Comparison of ENCODE assay signal across 1 cellular context in the genomic region with DNA sequence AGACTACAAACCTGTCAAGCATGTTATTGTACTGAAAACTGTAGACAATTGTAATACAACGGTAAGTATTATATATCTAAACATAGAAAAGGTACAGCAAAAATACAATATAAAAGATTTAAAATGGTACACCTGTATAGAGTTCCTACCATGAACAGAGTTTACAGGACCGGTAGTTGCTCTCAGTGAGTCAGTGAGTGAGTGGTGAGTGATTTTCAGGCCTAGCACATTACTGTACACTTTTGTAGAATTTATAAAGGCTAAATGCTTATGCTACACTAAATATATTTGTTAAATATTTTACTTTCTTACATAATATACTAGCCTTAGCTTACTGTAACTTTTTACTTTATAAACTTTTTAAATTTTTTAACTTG.
TF ChIP-seq lines count a peak whose summit lies in the region.

No MANE protein-coding gene starts in this region.

TF ChIP-seq in Ishikawa, 13 proteins besides CTCF, POLR2A, EP300 and RAD21 (continued from another document):
- TF ChIP-seq, protein P1, sequence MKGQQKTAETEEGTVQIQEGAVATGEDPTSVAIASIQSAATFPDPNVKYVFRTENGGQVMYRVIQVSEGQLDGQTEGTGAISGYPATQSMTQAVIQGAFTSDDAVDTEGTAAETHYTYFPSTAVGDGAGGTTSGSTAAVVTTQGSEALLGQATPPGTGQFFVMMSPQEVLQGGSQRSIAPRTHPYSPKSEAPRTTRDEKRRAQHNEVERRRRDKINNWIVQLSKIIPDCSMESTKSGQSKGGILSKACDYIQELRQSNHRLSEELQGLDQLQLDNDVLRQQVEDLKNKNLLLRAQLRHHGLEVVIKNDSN (IDR thresholded peaks at IDR 0.05) = no peak
- no peak for TF ChIP-seq YY1 (IDR thresholded peaks at IDR 0.05; ENCODE audit: low read depth)
- TF ChIP-seq ZBTB7A (IDR thresholded peaks at IDR 0.05; ENCODE audit: low read depth) = no peak
- TF ChIP-seq NFIC (IDR thresholded peaks at IDR 0.05) = no peak
- no peak for TF ChIP-seq EGR1 (IDR thresholded peaks at IDR 0.05)
- no peak for TF ChIP-seq CEBPB (IDR thresholded peaks at IDR 0.05)
- TF ChIP-seq, protein P2, sequence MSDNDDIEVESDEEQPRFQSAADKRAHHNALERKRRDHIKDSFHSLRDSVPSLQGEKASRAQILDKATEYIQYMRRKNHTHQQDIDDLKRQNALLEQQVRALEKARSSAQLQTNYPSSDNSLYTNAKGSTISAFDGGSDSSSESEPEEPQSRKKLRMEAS (IDR thresholded peaks at IDR 0.05) = no peak
